In the genomic region with DNA sequence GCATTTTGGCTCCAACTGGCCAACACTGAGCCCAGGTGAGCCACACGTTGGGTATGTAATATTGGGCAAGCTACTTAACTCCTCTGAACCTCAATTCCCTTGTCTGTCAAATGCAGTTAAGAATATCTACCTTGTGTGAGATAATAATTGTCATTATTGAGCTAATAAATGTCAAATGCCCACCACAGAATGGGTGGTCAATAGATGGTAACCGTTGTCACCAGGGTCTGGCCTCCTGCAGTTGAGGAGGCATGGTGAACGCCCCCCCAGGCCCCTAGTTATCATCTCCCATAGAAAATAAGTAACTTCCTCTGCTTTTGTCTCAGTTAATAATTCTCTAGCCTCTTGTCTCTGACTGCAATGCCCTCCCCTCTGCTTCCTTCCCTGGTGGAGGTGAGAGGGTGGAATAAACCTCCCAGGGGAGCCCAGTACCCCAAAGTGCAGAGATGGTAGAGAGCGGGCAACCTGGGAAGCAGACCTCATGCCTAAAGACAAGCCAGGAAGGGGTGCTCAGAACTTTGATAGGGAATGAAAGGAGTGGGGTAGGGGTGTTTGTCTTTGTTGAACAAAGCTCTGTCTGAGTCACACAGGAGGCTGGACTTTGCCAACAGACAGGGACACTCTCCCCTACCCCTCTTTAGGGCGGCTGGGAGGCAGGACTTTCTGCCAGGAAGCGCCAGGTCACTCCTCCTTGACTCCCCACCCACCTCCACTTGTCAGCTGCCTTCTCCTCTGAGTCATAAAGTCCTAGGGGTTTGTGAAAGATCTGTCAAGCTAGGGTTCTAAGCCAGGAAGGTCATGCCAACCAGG, we compare ENCODE assay signal across 1 cellular context.
TF ChIP-seq lines count a peak whose summit lies in the region.

No MANE protein-coding gene starts in this region.

TF ChIP-seq in liver, 16 proteins besides CTCF, POLR2A, EP300 and RAD21 (continued from another document):
- TF ChIP-seq, protein P1, sequence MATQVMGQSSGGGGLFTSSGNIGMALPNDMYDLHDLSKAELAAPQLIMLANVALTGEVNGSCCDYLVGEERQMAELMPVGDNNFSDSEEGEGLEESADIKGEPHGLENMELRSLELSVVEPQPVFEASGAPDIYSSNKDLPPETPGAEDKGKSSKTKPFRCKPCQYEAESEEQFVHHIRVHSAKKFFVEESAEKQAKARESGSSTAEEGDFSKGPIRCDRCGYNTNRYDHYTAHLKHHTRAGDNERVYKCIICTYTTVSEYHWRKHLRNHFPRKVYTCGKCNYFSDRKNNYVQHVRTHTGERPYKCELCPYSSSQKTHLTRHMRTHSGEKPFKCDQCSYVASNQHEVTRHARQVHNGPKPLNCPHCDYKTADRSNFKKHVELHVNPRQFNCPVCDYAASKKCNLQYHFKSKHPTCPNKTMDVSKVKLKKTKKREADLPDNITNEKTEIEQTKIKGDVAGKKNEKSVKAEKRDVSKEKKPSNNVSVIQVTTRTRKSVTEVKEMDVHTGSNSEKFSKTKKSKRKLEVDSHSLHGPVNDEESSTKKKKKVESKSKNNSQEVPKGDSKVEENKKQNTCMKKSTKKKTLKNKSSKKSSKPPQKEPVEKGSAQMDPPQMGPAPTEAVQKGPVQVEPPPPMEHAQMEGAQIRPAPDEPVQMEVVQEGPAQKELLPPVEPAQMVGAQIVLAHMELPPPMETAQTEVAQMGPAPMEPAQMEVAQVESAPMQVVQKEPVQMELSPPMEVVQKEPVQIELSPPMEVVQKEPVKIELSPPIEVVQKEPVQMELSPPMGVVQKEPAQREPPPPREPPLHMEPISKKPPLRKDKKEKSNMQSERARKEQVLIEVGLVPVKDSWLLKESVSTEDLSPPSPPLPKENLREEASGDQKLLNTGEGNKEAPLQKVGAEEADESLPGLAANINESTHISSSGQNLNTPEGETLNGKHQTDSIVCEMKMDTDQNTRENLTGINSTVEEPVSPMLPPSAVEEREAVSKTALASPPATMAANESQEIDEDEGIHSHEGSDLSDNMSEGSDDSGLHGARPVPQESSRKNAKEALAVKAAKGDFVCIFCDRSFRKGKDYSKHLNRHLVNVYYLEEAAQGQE (IDR thresholded peaks at IDR 0.05), result peak; percentile 62
- TF ChIP-seq, protein P2, sequence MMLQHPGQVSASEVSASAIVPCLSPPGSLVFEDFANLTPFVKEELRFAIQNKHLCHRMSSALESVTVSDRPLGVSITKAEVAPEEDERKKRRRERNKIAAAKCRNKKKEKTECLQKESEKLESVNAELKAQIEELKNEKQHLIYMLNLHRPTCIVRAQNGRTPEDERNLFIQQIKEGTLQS (IDR thresholded peaks at IDR 0.05), result peak; percentile 75
